15 cellular contexts compared by ENCODE assay signal in the genomic region with DNA sequence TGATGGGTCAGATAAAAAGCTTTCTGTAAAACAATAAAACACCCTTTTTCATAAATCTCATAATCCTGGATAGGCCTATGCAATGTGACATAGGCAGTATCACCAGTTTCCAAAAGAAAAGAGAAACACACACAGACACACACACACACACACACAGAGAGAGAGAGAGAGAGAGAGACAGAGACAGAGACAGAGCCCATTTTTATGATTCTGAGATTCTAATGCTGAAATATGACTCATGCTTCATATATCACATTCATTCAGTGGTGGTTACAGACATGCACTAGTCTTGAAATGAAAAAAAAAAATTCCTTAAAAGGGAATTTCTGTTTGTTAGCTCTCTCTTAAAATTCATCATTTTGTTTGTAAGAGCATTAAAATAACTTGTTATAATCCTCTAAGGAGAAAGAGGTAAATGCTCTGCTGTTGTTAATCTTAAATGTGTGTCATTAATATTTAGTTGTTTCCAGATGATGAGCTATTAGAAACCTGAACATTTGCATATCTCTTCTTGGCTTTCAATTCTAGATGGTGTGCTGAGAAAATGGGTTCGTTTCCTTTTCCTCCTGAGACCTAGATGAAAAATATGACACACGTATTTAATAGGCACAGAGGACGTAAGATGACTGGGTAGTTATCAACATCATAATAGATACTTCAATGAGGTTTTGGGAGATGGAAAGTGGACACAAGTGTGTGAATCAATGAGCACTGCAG.
DNase-seq lines count a peak whose midpoint lies in the region; ATAC-seq, FAIRE-seq and TF ChIP-seq lines count a peak whose summit lies in the region.
"Had no signal": no experiment of that assay in that cellular context is flagged by ENCODE, and none has a peak within 500 bp of the region (broad histone marks: within the 10 kb centered on the region; RNA-seq: fewer than 3 reads in every experiment).

No MANE protein-coding gene starts in this region.

- DNase-seq in MM.1S: peak; percentile 61
- no peak for DNase-seq in SW 1271 (lab: John Stamatoyannopoulos, UW)
- no peak for DNase-seq in vagina (ENCODE audit: extremely low spot score in 2 of 2)
- DNase-seq in gastrocnemius medialis: no peak
- DNase-seq: activated CD4-positive, alpha-beta T cell treated with anti-CD3 and anti-CD28 coated beads, Interleukin-2, amount 50 U/mL, for 48 hours; activated effector memory CD4-positive, alpha-beta T cell treated with Interleukin-2 at 50 U/mL for 16 hours; Calu3; kidney; NCI-H1105; T-helper 9 cell had no signal

- H3K4me3 ChIP-seq in MM.1S (ENCODE audit: low read length) (peak overlapping the region; percentile 40), vagina (no peak overlapping the region), gastrocnemius medialis (no peak overlapping the region)
- H3K4me3 ChIP-seq: esophagus muscularis mucosa, thoracic aorta had no signal

- TF ChIP-seq POLR2A in vagina (IDR thresholded peaks at IDR 0.05): no peak
- no peak for TF ChIP-seq POLR2A in gastrocnemius medialis (IDR thresholded peaks at IDR 0.05)

- H3K27ac ChIP-seq in MM.1S (ENCODE audit: low read length) (peak overlapping the region; percentile 97), vagina (no peak overlapping the region), gastrocnemius medialis (no peak overlapping the region)
- H3K27ac ChIP-seq: esophagus muscularis mucosa, thoracic aorta had no signal

- TF ChIP-seq CTCF in MM.1S (IDR thresholded peaks at IDR 0.05; ENCODE audit: low read length) (no peak), vagina (IDR thresholded peaks at IDR 0.05) (no peak), gastrocnemius medialis (IDR thresholded peaks at IDR 0.05 in 4 of 5, conservative IDR thresholded peaks at IDR 0.05 in 1 of 5) (no peak)

- H3K36me3 ChIP-seq in MM.1S (replicated peaks; ENCODE audit: insufficient read depth, low read length) (no peaks in the 10 kb centered on the region), vagina (no peaks in the 10 kb centered on the region), gastrocnemius medialis (no peaks in the 10 kb centered on the region)
- H3K36me3 ChIP-seq: esophagus muscularis mucosa, thoracic aorta had no signal

- peak; percentile 60 for FAIRE-seq in endometrium (lab: Jason Lieb, UNC)
- FAIRE-seq: kidney had no signal

- H3K79me2 ChIP-seq in MM.1S (ENCODE audit: low read length): no peaks in the 10 kb centered on the region

- H4K20me1 ChIP-seq in MM.1S (ENCODE audit: insufficient read depth, low read length): no peaks in the 10 kb centered on the region

- H3K4me1 ChIP-seq in MM.1S (ENCODE audit: low read length) (peaks cover 39% of the 10 kb centered on the region), vagina (no peaks in the 10 kb centered on the region), gastrocnemius medialis (no peaks in the 10 kb centered on the region)
- H3K4me1 ChIP-seq: esophagus muscularis mucosa had no signal

- H2AFZ ChIP-seq in MM.1S (ENCODE audit: low read length): peak overlapping the region; percentile 59

- H3K9me3 ChIP-seq in MM.1S (replicated peaks; ENCODE audit: insufficient read depth, low read length) (no peaks in the 10 kb centered on the region), vagina (no peaks in the 10 kb centered on the region), gastrocnemius medialis (no peaks in the 10 kb centered on the region)
- H3K9me3 ChIP-seq: esophagus muscularis mucosa, thoracic aorta had no signal

- peak overlapping the region; percentile 92 for H3K4me2 ChIP-seq in MM.1S (ENCODE audit: low read depth, low read length)

- H3K9ac ChIP-seq in MM.1S (ENCODE audit: low read length): peak overlapping the region; percentile 62

- in situ Hi-C loops in gastrocnemius medialis (cut with MboI; ENCODE audit: low sequenced_read_pairs in 4 of 4): no loop called here

- intact Hi-C loops in vagina (cut with DNase I) (no loop called here), gastrocnemius medialis (cut with DNase I; ENCODE audit: low total_unique reads) (no loop called here)

- H3F3A ChIP-seq in MM.1S (ENCODE audit: insufficient read depth, low read length): peaks cover 21% of the 10 kb centered on the region

- H3K9me2 ChIP-seq in MM.1S (replicated peaks; ENCODE audit: insufficient read depth, low read length): no peaks in the 10 kb centered on the region

- H3K27me3 ChIP-seq in MM.1S (replicated peaks; ENCODE audit: insufficient read depth, low read length) (no peaks in the 10 kb centered on the region), vagina (no peaks in the 10 kb centered on the region), gastrocnemius medialis (no peaks in the 10 kb centered on the region)
- H3K27me3 ChIP-seq: esophagus muscularis mucosa had no signal

- peak; percentile 56 for ATAC-seq in GM21515 (IDR thresholded peaks at IDR 0.05; ENCODE audit: unreplicated experiment)
- ATAC-seq in HG03571 (IDR thresholded peaks at IDR 0.05; ENCODE audit: unreplicated experiment): no peak
- ATAC-seq in gastrocnemius medialis: no peak
